In genomic region chr11:14041040-14041439, GRCh38 we compare ENCODE assay signal across 13 cellular contexts.
DNase-seq lines count a peak whose midpoint lies in the region; ATAC-seq and TF ChIP-seq lines count a peak whose summit lies in the region.
"Had no signal": no experiment of that assay in that cellular context is flagged by ENCODE, and none has a peak within 500 bp of the region (broad histone marks: within the 10 kb centered on the region; RNA-seq: fewer than 3 reads in every experiment).

No MANE protein-coding gene starts in this region.

- H3K4me2 ChIP-seq in PC-3 (ENCODE audit: low read length) = no peak overlapping the region

- H3K9ac ChIP-seq in PC-3 (ENCODE audit: low read length) = no peak overlapping the region

- CTCF ChIA-PET in PC-3 (lab: Charles Lee) = no interaction called here

- POLR2A ChIA-PET in PC-3 (lab: Charles Lee; ENCODE audit: unreplicated experiment) = no interaction called here

- H2AFZ ChIP-seq in PC-3 (ENCODE audit: low read length) = no peak overlapping the region

- no peaks in the 10 kb centered on the region for H3K36me3 ChIP-seq in PC-3 (ENCODE audit: low read depth, low read length)
- H3K36me3 ChIP-seq: stomach had no signal

- H3K79me2 ChIP-seq in PC-3 (ENCODE audit: low read length) = no peaks in the 10 kb centered on the region

- no peaks in the 10 kb centered on the region for H3K9me2 ChIP-seq in PC-3 (replicated peaks; ENCODE audit: low read length)

- DNase-seq in A172 (ENCODE audit: low spot score) = peak; percentile 28
- no peak for DNase-seq in GM12864 (ENCODE audit: low read depth)
- peak; percentile 46 for DNase-seq in PC-3
- DNase-seq in fibroblast of the aortic adventitia (ENCODE audit: low read depth) = no peak
- DNase-seq in activated effector memory CD4-positive, alpha-beta T cell treated with Interleukin-2 at 50 U/mL for 16 hours = no peak
- DNase-seq in NCI-H128 (lab: John Stamatoyannopoulos, UW; ENCODE audit: unreplicated experiment) = no peak
- DNase-seq: CD8-positive, alpha-beta T cell; NCI-H1436 treated with DMSO at 0.1 percent for 48 hours; Peyer's patch; stomach had no signal

- H3K4me3 ChIP-seq in GM12864 (ENCODE audit: low read depth, low read length) (no peak overlapping the region), PC-3 (ENCODE audit: low read length) (no peak overlapping the region), fibroblast of the aortic adventitia (ENCODE audit: low read depth, low read length) (no peak overlapping the region)
- H3K4me3 ChIP-seq: Peyer's patch, stomach had no signal

- no peaks in the 10 kb centered on the region for H4K20me1 ChIP-seq in PC-3 (ENCODE audit: low read length)

- no TSS peak for BruUV-seq in PC-3 (replicated peaks; lab: Mats Ljungman, UMichigan)

- no peaks in the 10 kb centered on the region for H3F3A ChIP-seq in PC-3 (ENCODE audit: low read length, unreplicated experiment)

- TF ChIP-seq CTCF in GM12864 (IDR thresholded peaks at IDR 0.05; ENCODE audit: low read depth, low read length, missing control alignments) = peak; percentile 21
- TF ChIP-seq CTCF in PC-3 (conservative IDR thresholded peaks at IDR 0.05; ENCODE audit: low read depth, low read length) = peak; percentile 70
- peak; percentile 25 for TF ChIP-seq CTCF in fibroblast of the aortic adventitia (IDR thresholded peaks at IDR 0.05; ENCODE audit: insufficient read depth, low read length)

- ATAC-seq in PC-3 (peak; percentile 58; the same call in 1 of the 2 replicates), HG03175 (IDR thresholded peaks at IDR 0.05; ENCODE audit: unreplicated experiment) (no peak), HG02938 (IDR thresholded peaks at IDR 0.05; ENCODE audit: unreplicated experiment) (no peak)
- ATAC-seq: activated CD4-positive, CD25-positive, alpha-beta regulatory T cell treated with anti-CD3 and anti-CD28 coated beads, Interleukin-2, amount 50 U/mL, for 24 hours; CD8-positive, alpha-beta T cell had no signal

- H3K9me3 ChIP-seq in PC-3 (ENCODE audit: low read length) = no peaks in the 10 kb centered on the region
- H3K9me3 ChIP-seq: Peyer's patch, stomach had no signal

- no peak overlapping the region for H3K27ac ChIP-seq in PC-3 (ENCODE audit: low read length)
- H3K27ac ChIP-seq: Peyer's patch, stomach had no signal

- intact Hi-C loops in PC-3 (cut with micrococcal nuclease) = loop anchor here (1.0 to 5.0 kb wide), 4 partner anchors 70 to 268 kb away; no protein-coding TSS in a partner anchor

- H3K27me3 ChIP-seq in PC-3 (ENCODE audit: low read length) = peaks cover 6% of the 10 kb centered on the region; the same call in 1 of the 2 replicates
- H3K27me3 ChIP-seq: Peyer's patch, stomach had no signal

- peaks cover 9% of the 10 kb centered on the region; the same call in 1 of the 2 replicates for H3K4me1 ChIP-seq in PC-3 (ENCODE audit: insufficient read depth, low read length)

Comparison
In these comparisons a context has a peak if more than half of its experiments do, and no peak if none do; other contexts are left out.
1. DNase-seq: peak in A172 (single experiment) and PC-3 (single experiment); none in GM12864 (single experiment), fibroblast of the aortic adventitia (single experiment), activated effector memory CD4-positive, alpha-beta T cell treated with Interleukin-2 at 50 U/mL for 16 hours (single experiment) and NCI-H128 (single experiment).
2. Peak in every context shown above with its lines, with median percentiles within 50 percentile points of each other: CTCF ChIP-seq.